8 cellular contexts compared by ENCODE assay signal in the genomic region with DNA sequence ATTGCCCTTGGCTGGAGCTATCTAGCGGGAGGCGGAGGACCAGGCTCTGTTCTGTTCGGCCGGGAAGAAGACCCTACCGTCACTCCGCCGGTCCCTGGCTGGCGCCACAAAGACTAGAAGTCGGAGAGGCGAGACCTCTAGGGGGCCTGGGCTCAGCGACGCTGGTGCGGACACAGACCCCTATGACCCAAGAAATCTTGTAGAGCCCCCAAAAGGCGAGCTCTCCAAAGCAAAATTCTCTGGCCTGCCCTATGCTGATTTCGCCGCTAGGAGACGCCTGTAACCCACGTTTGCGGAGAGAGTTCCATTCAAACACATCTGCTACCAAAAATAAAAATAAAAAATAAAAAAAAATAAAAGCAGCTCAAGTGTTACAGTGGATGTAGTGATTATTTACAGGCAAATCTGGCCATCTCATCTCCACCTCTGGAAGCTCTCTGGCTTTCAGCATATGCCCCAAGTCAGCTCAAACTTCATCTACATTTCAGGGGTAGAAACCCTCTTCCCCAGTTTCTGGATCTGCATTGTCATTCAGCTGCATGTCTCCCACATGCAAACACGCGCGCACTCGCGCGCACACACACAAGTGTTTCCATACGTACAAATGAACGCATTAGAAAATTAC. TPM values are rescaled to one million over a fixed set of nuclear protein-coding genes. Genes with fewer than 3 reads are reported as not detected.
A peak's percentile ranks its signal among the peaks of the same experiment; 100 is the strongest.
DNase-seq lines count a peak whose midpoint lies in the region; ATAC-seq, FAIRE-seq and TF ChIP-seq lines count a peak whose summit lies in the region.

No MANE protein-coding gene starts in this region.

- H3K4me2 ChIP-seq in parathyroid adenoma (ENCODE audit: low read length) = peak overlapping the region; percentile 66

- H3K9me3 ChIP-seq in parathyroid adenoma (ENCODE audit: control insufficient read depth, low read length) = no peaks in the 10 kb centered on the region

- no peaks in the 10 kb centered on the region for H3K4me1 ChIP-seq in parathyroid adenoma

- DNase-seq in AG09309 (ENCODE audit: low read depth) (no peak), GM12891 (ENCODE audit: insufficient read length, low spot score) (peak; percentile 21), HK-2 (ENCODE audit: unreplicated experiment) (peak; percentile 47), SKM-1 (lab: John Stamatoyannopoulos, UW; ENCODE audit: unreplicated experiment) (peak; percentile 7), fibroblast of the conjunctiva (ENCODE audit: low read depth) (peak; percentile 27), NOMO-1 (lab: John Stamatoyannopoulos, UW; ENCODE audit: unreplicated experiment in 2 of 2) (no peak)

- no peaks in the 10 kb centered on the region for H3K36me3 ChIP-seq in parathyroid adenoma (ENCODE audit: control insufficient read depth, insufficient read depth, low read length)

- no peak overlapping the region; the same call in 1 of the 2 replicates for H3K4me3 ChIP-seq in AG09309 (ENCODE audit: control insufficient read depth, low read depth, low read length)
- peak overlapping the region; percentile 62 for H3K4me3 ChIP-seq in parathyroid adenoma (ENCODE audit: low read depth, low read length)

- H3K79me2 ChIP-seq in parathyroid adenoma = no peaks in the 10 kb centered on the region

- no peak overlapping the region for H3K27ac ChIP-seq in parathyroid adenoma

- no peak for TF ChIP-seq POLR2A in GM12891 (IDR thresholded peaks at IDR 0.05; ENCODE audit: low read depth, low read length)

- FAIRE-seq in GM12891 (lab: Jason Lieb, UNC) = no peak

- H2AFZ ChIP-seq in parathyroid adenoma = no peak overlapping the region

- no peak for ATAC-seq in HG02763 (IDR thresholded peaks at IDR 0.05; ENCODE audit: unreplicated experiment)

- TF ChIP-seq CTCF in AG09309 (IDR thresholded peaks at IDR 0.05; ENCODE audit: control insufficient read depth, insufficient read depth, low read depth, low read length, missing control alignments) = peak; percentile 96
- peak; percentile 62 for TF ChIP-seq CTCF in parathyroid adenoma (IDR thresholded peaks at IDR 0.05)

- H3K27me3 ChIP-seq in parathyroid adenoma (ENCODE audit: control insufficient read depth, insufficient read depth, low read length) = peaks cover 14% of the 10 kb centered on the region

- H3K9ac ChIP-seq in parathyroid adenoma = no peak overlapping the region

TF ChIP-seq in GM12891, 5 proteins besides CTCF, POLR2A, EP300 and RAD21:
- TF ChIP-seq TAF1 (IDR thresholded peaks at IDR 0.05; ENCODE audit: low read depth, low read length) (no peak), SPI1 (IDR thresholded peaks at IDR 0.05; ENCODE audit: low read depth, low read length) (no peak), POLR2AphosphoS5 (IDR thresholded peaks at IDR 0.05; ENCODE audit: low read depth, low read length) (no peak), PAX5 (IDR thresholded peaks at IDR 0.05; ENCODE audit: insufficient read depth, low read length, severe bottlenecking) (no peak), POU2F2 (IDR thresholded peaks at IDR 0.05; ENCODE audit: low read depth, low read length) (no peak)

RNA-seq across cellular contexts. Expression of gene PCDH10, which starts 2.4 kb away (rescaled TPM):
- not detected for polyA plus RNA-seq in GM12891 (2012; ENCODE audit: low read depth, missing spikeins)

Comparison
In these comparisons a context has a peak if more than half of its experiments do, and no peak if none do; other contexts are left out.
1. DNase-seq: peak in GM12891 (single experiment), HK-2 (single experiment), SKM-1 (single experiment) and fibroblast of the conjunctiva (single experiment); none in AG09309 (single experiment) and NOMO-1 (0 of 2).